ENCODE assay signal across 12 cellular contexts in genomic region chr1:153506831-153507413, GRCh38. TPM values are rescaled to one million over a fixed set of nuclear protein-coding genes. Genes with fewer than 3 reads are reported as not detected.
A peak's percentile ranks its signal among the peaks of the same experiment; 100 is the strongest.
DNase-seq lines count a peak whose midpoint lies in the region; TF ChIP-seq lines count a peak whose summit lies in the region.
"Had no signal": no experiment of that assay in that cellular context is flagged by ENCODE, and none has a peak within 500 bp of the region (broad histone marks: within the 10 kb centered on the region; RNA-seq: fewer than 3 reads in every experiment).

No MANE protein-coding gene starts in this region.

- no peaks in the 10 kb centered on the region for H3K27me3 ChIP-seq in spleen (replicated peaks in 1 of 7)

- no peaks in the 10 kb centered on the region for H3K9me3 ChIP-seq in spleen

- no peak overlapping the region for H3K4me3 Mint-ChIP-seq in brain

- WGBS in spleen, 5 donors = 57 to 84% (median 72%) methylated on average over 6 to 7 of the region's 7 CpGs

- TF ChIP-seq POLR2A in spleen (IDR thresholded peaks at IDR 0.05) = no peak

- H3K9me3 Mint-ChIP-seq in brain = no peaks in the 10 kb centered on the region

- peak overlapping the region in 6 of 8 donors; percentile 13 to 63 (median 46) for H3K27ac ChIP-seq in spleen

- H3K4me3 ChIP-seq in spleen = no peak overlapping the region

- peak overlapping the region in 3 of 5 experiments; percentile 41 to 88 (median 43) for H3K27ac Mint-ChIP-seq in brain

- H3K4me1 Mint-ChIP-seq in brain = peaks cover 26% of the 10 kb centered on the region

- TF ChIP-seq CTCF in brain (conservative IDR thresholded peaks at IDR 0.05) (no peak), spleen (IDR thresholded peaks at IDR 0.05 in 8 of 11, conservative IDR thresholded peaks at IDR 0.05 in 3 of 11) (no peak)

- DNase-seq in H4 (ENCODE audit: low spot score) = peak; percentile 67
- peak; percentile 69 for DNase-seq in kidney glomerular epithelial cell (lab: John Stamatoyannopoulos, UW)
- DNase-seq in spleen = no peak
- no peak for DNase-seq in NCI-H1930 (lab: John Stamatoyannopoulos, UW)
- DNase-seq in cortex of kidney (lab: John Stamatoyannopoulos, UW) = no peak
- DNase-seq in NCI-H446 treated with DMSO at 0.1 percent for 48 hours (lab: John Stamatoyannopoulos, UW) = no peak
- DNase-seq in NCI-H187 (lab: John Stamatoyannopoulos, UW) = no peak
- DNase-seq: activated CD4-positive, alpha-beta T cell treated with anti-CD3 and anti-CD28 coated beads, Interleukin-2, amount 50 U/mL, for 1 hour; GF-D8; NCI-H2029 treated with DMSO at 0.1 percent for 48 hours; stimulated activated CD4-positive, alpha-beta T cell treated with anti-CD3 and anti-CD28 coated beads, Interleukin-15, amount 100 ng/mL, for 24 hours had no signal

- intact Hi-C loops in spleen (cut with DNase I; ENCODE audit: low total_unique reads) = no loop called here

- H3K27me3 Mint-ChIP-seq in brain = peaks cover 7% of the 10 kb centered on the region

- peaks cover 0 to 11% (median 7%) of the 10 kb centered on the region in 6 donors for H3K4me1 ChIP-seq in spleen

- no peaks in the 10 kb centered on the region for H3K36me3 Mint-ChIP-seq in brain

- no peaks in the 10 kb centered on the region for H3K36me3 ChIP-seq in spleen

RNA-seq across cellular contexts. Expression of gene S100A6, which starts 28.9 kb away (rescaled TPM):
- 469 and 852 TPM in 2 replicates for total RNA-seq in H4 (2014; rRNA removed; shearing (Covaris generic))
- 341 TPM for polyA plus RNA-seq in brain (ENCODE audit: insufficient read depth, low read depth, low replicate concordance)
- total RNA-seq in spleen = 100 to 1,000 TPM; 121 to 403 (median 193) TPM
- polyA plus RNA-seq in spleen = 100 to 1,000 TPM; 578 to 779 (median 653) TPM

RNA-seq across cellular contexts. Expression of gene S100A5, which starts 33.8 kb away (rescaled TPM):
- not detected in 2 replicates for total RNA-seq in H4 (2014; rRNA removed; shearing (Covaris generic))
- not detected for polyA plus RNA-seq in brain (ENCODE audit: insufficient read depth, low read depth, low replicate concordance)
- total RNA-seq in spleen = 1 to 10 TPM in 1 of 7 donors, not detected in 6; 2.8 TPM
- polyA plus RNA-seq in spleen = under 1 TPM in 2 of 3 donors, not detected in 1; 0.32 to 0.46 TPM

RNA-seq across cellular contexts. Expression of gene S100A4, which starts 38.7 kb away (rescaled TPM):
- 33.4 and 36.2 TPM in 2 replicates for total RNA-seq in H4 (2014; rRNA removed; shearing (Covaris generic))
- polyA plus RNA-seq in brain (ENCODE audit: insufficient read depth, low read depth, low replicate concordance) (8.1 TPM), spleen (100 to 1,000 TPM; 309 to 755 (median 572) TPM)
- 100 to 1,000 TPM; 161 to 521 (median 309) TPM for total RNA-seq in spleen

RNA-seq across cellular contexts. Expression of gene S100A3, which starts 42.1 kb away (rescaled TPM):
- total RNA-seq in H4 (2014; rRNA removed; shearing (Covaris generic)) = 5.2 and 5.3 TPM in 2 replicates
- polyA plus RNA-seq in brain (ENCODE audit: insufficient read depth, low read depth, low replicate concordance) (0.71 TPM), spleen (1 to 10 TPM; 1.1 to 2.6 (median 2.2) TPM)
- total RNA-seq in spleen = 1 to 10 TPM in 2 of 7 donors, under 1 TPM in 1, not detected in 4; 0.44 to 1.3 (median 1.0) TPM

RNA-seq across cellular contexts. Expression of gene S100A7, which starts 46.5 kb away (rescaled TPM):
- not detected in 2 replicates for total RNA-seq in H4 (2014; rRNA removed; shearing (Covaris generic))
- polyA plus RNA-seq in brain (ENCODE audit: insufficient read depth, low read depth, low replicate concordance) = not detected
- total RNA-seq in spleen = not detected
- not detected for polyA plus RNA-seq in spleen

Comparison
In these comparisons a context has a peak if more than half of its experiments do, and no peak if none do; other contexts are left out.
1. DNase-seq: peak in H4 (single experiment) and kidney glomerular epithelial cell (single experiment); none in spleen (single experiment), NCI-H1930 (0 of 2), cortex of kidney (single experiment), NCI-H446 treated with DMSO at 0.1 percent for 48 hours (single experiment) and NCI-H187 (0 of 2).